ENCODE assay signal across 9 cellular contexts in genomic region chr13:48580185-48580803, GRCh38. TPM values are rescaled to one million over a fixed set of nuclear protein-coding genes. Genes with fewer than 3 reads are reported as not detected.
DNase-seq lines count a peak whose midpoint lies in the region; ATAC-seq, FAIRE-seq and TF ChIP-seq lines count a peak whose summit lies in the region.
"Had no signal": no experiment of that assay in that cellular context is flagged by ENCODE, and none has a peak within 500 bp of the region (broad histone marks: within the 10 kb centered on the region; RNA-seq: fewer than 3 reads in every experiment).

No MANE protein-coding gene starts in this region.

- no peak for ATAC-seq in GM18505 (IDR thresholded peaks at IDR 0.05; ENCODE audit: unreplicated experiment)
- peak; percentile 51 for ATAC-seq in activated CD8-positive, alpha-beta T cell treated with anti-CD3 and anti-CD28 coated beads, Interleukin-2, amount 10 ng/mL, durations not matched to agents 7 days and 5 days
- ATAC-seq in HG03159 (IDR thresholded peaks at IDR 0.05; ENCODE audit: unreplicated experiment), result no peak

- peaks cover 13% of the 10 kb centered on the region for H3K36me3 Mint-ChIP-seq in activated CD8-positive, alpha-beta T cell treated with anti-CD3 and anti-CD28 coated beads, Interleukin-2, amount 10 ng/mL, durations not matched to agents 7 days and 5 days (ENCODE audit: low read depth)

- no peaks in the 10 kb centered on the region for H3K9me3 Mint-ChIP-seq in activated CD8-positive, alpha-beta T cell treated with anti-CD3 and anti-CD28 coated beads, Interleukin-2, amount 10 ng/mL, durations not matched to agents 7 days and 5 days (ENCODE audit: insufficient read depth)

- DNase-seq in A673 (ENCODE audit: low spot score), result peak; percentile 80
- peak; percentile 59 for DNase-seq in NCI-H69 (lab: John Stamatoyannopoulos, UW)
- DNase-seq in activated CD8-positive, alpha-beta T cell treated with anti-CD3 and anti-CD28 coated beads, Interleukin-2, amount 10 ng/mL, durations not matched to agents 7 days and 5 days, result peak; percentile 83
- peak; percentile 85 for DNase-seq in myocyte (ENCODE audit: low read depth)
- peak; percentile 36 to 78 (median 58) for DNase-seq in stimulated activated naive CD4-positive, alpha-beta T cell (lab: John Stamatoyannopoulos, UW)

- TF ChIP-seq CTCF in A673 (conservative IDR thresholded peaks at IDR 0.05; ENCODE audit: low read depth, low read length), result peak; percentile 76

- BruUV-seq in A673 (replicated peaks; lab: Mats Ljungman, UMichigan), result no TSS peak

- POLR2A ChIA-PET in A673 (lab: Charles Lee; ENCODE audit: low non-redundant PET), result interaction anchor here (0.6 kb wide), 3 partner anchors 189 to 543 kb away, joined by 3 read pairs; partner anchors contain the start of genes ITM2B and NUDT15
- POLR2A ChIA-PET in activated CD8-positive, alpha-beta T cell treated with anti-CD3 and anti-CD28 coated beads, Interleukin-2, amount 10 ng/mL, durations not matched to agents 7 days and 5 days (lab: Charles Lee), result interaction anchor here (0.6 to 2.6 kb wide), 5 partner anchors 10 to 347 kb away, joined by 3 to 8 read pairs (median 4); partner anchors contain the start of gene ITM2B

- H3K27ac ChIP-seq in A673 (ENCODE audit: low read depth, low read length, poor library complexity, severe bottlenecking), result no peak overlapping the region

- peaks cover 16% of the 10 kb centered on the region for H3K27me3 ChIP-seq in A673 (replicated peaks; ENCODE audit: insufficient read depth, low read depth, low read length, poor library complexity)

- peaks cover 52% of the 10 kb centered on the region for H3K4me1 Mint-ChIP-seq in activated CD8-positive, alpha-beta T cell treated with anti-CD3 and anti-CD28 coated beads, Interleukin-2, amount 10 ng/mL, durations not matched to agents 7 days and 5 days (ENCODE audit: low read depth)

- no peaks in the 10 kb centered on the region for H3K4me1 ChIP-seq in A673 (ENCODE audit: insufficient read depth, low read length, poor library complexity, severe bottlenecking)

- H3K27me3 Mint-ChIP-seq in activated CD8-positive, alpha-beta T cell treated with anti-CD3 and anti-CD28 coated beads, Interleukin-2, amount 10 ng/mL, durations not matched to agents 7 days and 5 days (ENCODE audit: low read depth), result peaks cover 27% of the 10 kb centered on the region

- H3K27ac Mint-ChIP-seq in activated CD8-positive, alpha-beta T cell treated with anti-CD3 and anti-CD28 coated beads, Interleukin-2, amount 10 ng/mL, durations not matched to agents 7 days and 5 days, result no peak overlapping the region

- intact Hi-C loops in A673 (cut with micrococcal nuclease; ENCODE audit: unreplicated experiment), result loop anchor here (1.0 kb wide), 1 partner anchor 453 kb away; no protein-coding TSS in a partner anchor

- no peak overlapping the region for H3K4me3 Mint-ChIP-seq in activated CD8-positive, alpha-beta T cell treated with anti-CD3 and anti-CD28 coated beads, Interleukin-2, amount 10 ng/mL, durations not matched to agents 7 days and 5 days

- H3K36me3 ChIP-seq in A673 (ENCODE audit: insufficient read depth, low read length, poor library complexity, severe bottlenecking), result no peaks in the 10 kb centered on the region

- H3K4me3 ChIP-seq in A673 (ENCODE audit: low read depth, low read length, poor library complexity, severe bottlenecking), result no peak overlapping the region
- H3K4me3 ChIP-seq: skin epidermis had no signal

- FAIRE-seq in endometrium (lab: Jason Lieb, UNC), result peak; percentile 71

- TF ChIP-seq POLR2A in GM18505 (IDR thresholded peaks at IDR 0.05; ENCODE audit: borderline replicate concordance, extremely low read depth, insufficient read depth, insufficient read length), result peak; percentile 27

- no peaks in the 10 kb centered on the region for H3K9me3 ChIP-seq in A673 (ENCODE audit: low read depth, low read length, poor library complexity, severe bottlenecking)

- CTCF ChIA-PET in A673 (lab: Charles Lee), result interaction anchor here (0.6 to 1.4 kb wide), 31 partner anchors 9 to 1791 kb away, joined by 3 to 21 read pairs (median 4); partner anchors contain the start of genes MED4 and NUDT15
- CTCF ChIA-PET in activated CD8-positive, alpha-beta T cell treated with anti-CD3 and anti-CD28 coated beads, Interleukin-2, amount 10 ng/mL, durations not matched to agents 7 days and 5 days (lab: Charles Lee), result interaction anchor here (0.6 to 8.0 kb wide), 53 partner anchors 10 to 541 kb away, joined by 3 to 129 read pairs (median 4); partner anchors contain the start of genes ITM2B, LPAR6 and MED4

RNA-seq across cellular contexts. Expression of gene RCBTB2, which starts 47.4 kb away (rescaled TPM):
- 4.3 and 6.3 TPM in 2 replicates for total RNA-seq in A673 (2021)
- total RNA-seq in activated CD8-positive, alpha-beta T cell treated with anti-CD3 and anti-CD28 coated beads, Interleukin-2, amount 10 ng/mL, durations not matched to agents 7 days and 5 days, result 10 to 100 TPM; 31.0 to 31.5 TPM
- total RNA-seq in myocyte, result 18.5 and 19.8 TPM in 2 replicates
- 7.0 TPM for polyA plus RNA-seq in myocyte (2012)
